In the genomic region with DNA sequence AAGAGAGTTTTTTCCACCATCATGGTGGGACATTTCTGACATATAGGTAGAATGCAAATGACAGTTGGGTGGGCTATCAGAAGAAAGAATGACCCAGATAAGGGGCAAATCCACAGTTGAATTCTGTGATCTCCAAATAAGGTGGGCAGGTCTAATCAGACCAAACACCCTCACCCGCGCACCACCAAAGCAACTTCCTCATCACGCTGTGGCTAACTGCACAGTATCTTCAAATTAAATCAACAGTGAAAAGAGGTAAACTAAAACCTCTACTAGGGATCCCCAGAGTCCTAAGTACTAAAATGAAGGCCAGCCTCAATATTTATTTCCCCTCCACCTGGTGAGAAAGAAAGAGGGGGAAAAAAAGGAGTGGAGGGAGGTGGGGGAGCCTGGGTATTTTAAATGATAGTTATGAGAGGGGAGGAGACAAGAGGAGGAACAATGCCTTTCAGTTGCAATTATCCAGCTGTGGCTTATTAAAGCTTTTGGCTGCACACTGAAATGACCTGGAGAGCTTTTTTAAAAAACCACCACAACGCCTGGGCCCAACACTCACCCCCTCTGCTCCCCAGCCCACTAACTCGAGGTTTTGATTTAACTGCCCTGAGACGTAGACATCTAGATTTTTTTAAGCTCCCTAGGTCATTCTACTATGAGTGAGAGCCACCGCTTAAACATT, we compare ENCODE assay signal across 9 cellular contexts.
DNase-seq lines count a peak whose midpoint lies in the region; ATAC-seq and TF ChIP-seq lines count a peak whose summit lies in the region.
"Had no signal": no experiment of that assay in that cellular context is flagged by ENCODE, and none has a peak within 500 bp of the region (broad histone marks: within the 10 kb centered on the region; RNA-seq: fewer than 3 reads in every experiment).

No MANE protein-coding gene starts in this region.

- H3K36me3 Mint-ChIP-seq in immature natural killer cell (peaks cover 0 to 8% (median 5%) of the 10 kb centered on the region in 3 donors), endothelial cell (ENCODE audit: low read depth, unreplicated experiment) (peaks cover 3% of the 10 kb centered on the region)

- TF ChIP-seq CTCF in GM06990 (IDR thresholded peaks at IDR 0.05; ENCODE audit: insufficient read depth, low read length, poor library complexity, severe bottlenecking) (no peak), endothelial cell (IDR thresholded peaks at IDR 0.05; ENCODE audit: unreplicated experiment) (no peak)

- H3K4me1 Mint-ChIP-seq in immature natural killer cell (peaks cover 22 to 26% of the 10 kb centered on the region in 2 donors), endothelial cell (ENCODE audit: unreplicated experiment) (peaks cover 60% of the 10 kb centered on the region)

- H3K9me3 Mint-ChIP-seq in immature natural killer cell (no peaks in the 10 kb centered on the region), endothelial cell (ENCODE audit: unreplicated experiment) (no peaks in the 10 kb centered on the region)

- H3K27ac Mint-ChIP-seq in immature natural killer cell (peak overlapping the region in 2 of 6 donors; percentile 4 to 10), endothelial cell (ENCODE audit: unreplicated experiment) (no peak overlapping the region)

- DNase-seq in GM06990 (ENCODE audit: extremely low read depth, insufficient read length) = peak; percentile 15
- peak; percentile 81 for DNase-seq in NOMO-1 treated with DMSO at 0.1 percent for 48 hours (lab: John Stamatoyannopoulos, UW; ENCODE audit: unreplicated experiment)
- peak; percentile 18 to 27 (median 18) for DNase-seq in immature natural killer cell
- DNase-seq in AG20443 (ENCODE audit: low spot score) = no peak
- no peak for DNase-seq in endothelial cell (ENCODE audit: low spot score)
- DNase-seq: activated CD4-positive, alpha-beta T cell treated with anti-CD3 and anti-CD28 coated beads, Interleukin-2, amount 50 U/mL, for 48 hours had no signal

- peaks cover 2% of the 10 kb centered on the region for H3K36me3 ChIP-seq in GM06990 (ENCODE audit: control insufficient read depth, insufficient read depth, low read length)

- H3K27me3 Mint-ChIP-seq in immature natural killer cell (ENCODE audit: low read depth in 3 of 3) (peaks cover 0 to 3% (median 3%) of the 10 kb centered on the region in 3 donors), endothelial cell (ENCODE audit: unreplicated experiment) (peaks cover 2% of the 10 kb centered on the region)

- peak; percentile 52 for ATAC-seq in HG02759 (IDR thresholded peaks at IDR 0.05; ENCODE audit: unreplicated experiment)
- ATAC-seq in GM19452 (IDR thresholded peaks at IDR 0.05; ENCODE audit: unreplicated experiment) = no peak
- ATAC-seq in GM21723 (IDR thresholded peaks at IDR 0.05; ENCODE audit: unreplicated experiment) = no peak

- H3K4me3 ChIP-seq in GM06990 (replicated peaks; ENCODE audit: low read depth, low read length) = no peak overlapping the region

- no peaks in the 10 kb centered on the region for H3K27me3 ChIP-seq in GM06990 (replicated peaks; ENCODE audit: control insufficient read depth, insufficient read depth, low read length)

- H3K4me3 Mint-ChIP-seq in immature natural killer cell = peak overlapping the region in 4 of 5 donors; percentile 1 to 19 (median 5)
- no peak overlapping the region for H3K4me3 Mint-ChIP-seq in endothelial cell (ENCODE audit: unreplicated experiment)

Comparison
In these comparisons a context has a peak if more than half of its experiments do, and no peak if none do; other contexts are left out.
1. DNase-seq: peak in GM06990 (single experiment), NOMO-1 treated with DMSO at 0.1 percent for 48 hours (single experiment) and immature natural killer cell (3 of 3); none in AG20443 (single experiment) and endothelial cell (single experiment).